17 cellular contexts compared by ENCODE assay signal in the genomic region with DNA sequence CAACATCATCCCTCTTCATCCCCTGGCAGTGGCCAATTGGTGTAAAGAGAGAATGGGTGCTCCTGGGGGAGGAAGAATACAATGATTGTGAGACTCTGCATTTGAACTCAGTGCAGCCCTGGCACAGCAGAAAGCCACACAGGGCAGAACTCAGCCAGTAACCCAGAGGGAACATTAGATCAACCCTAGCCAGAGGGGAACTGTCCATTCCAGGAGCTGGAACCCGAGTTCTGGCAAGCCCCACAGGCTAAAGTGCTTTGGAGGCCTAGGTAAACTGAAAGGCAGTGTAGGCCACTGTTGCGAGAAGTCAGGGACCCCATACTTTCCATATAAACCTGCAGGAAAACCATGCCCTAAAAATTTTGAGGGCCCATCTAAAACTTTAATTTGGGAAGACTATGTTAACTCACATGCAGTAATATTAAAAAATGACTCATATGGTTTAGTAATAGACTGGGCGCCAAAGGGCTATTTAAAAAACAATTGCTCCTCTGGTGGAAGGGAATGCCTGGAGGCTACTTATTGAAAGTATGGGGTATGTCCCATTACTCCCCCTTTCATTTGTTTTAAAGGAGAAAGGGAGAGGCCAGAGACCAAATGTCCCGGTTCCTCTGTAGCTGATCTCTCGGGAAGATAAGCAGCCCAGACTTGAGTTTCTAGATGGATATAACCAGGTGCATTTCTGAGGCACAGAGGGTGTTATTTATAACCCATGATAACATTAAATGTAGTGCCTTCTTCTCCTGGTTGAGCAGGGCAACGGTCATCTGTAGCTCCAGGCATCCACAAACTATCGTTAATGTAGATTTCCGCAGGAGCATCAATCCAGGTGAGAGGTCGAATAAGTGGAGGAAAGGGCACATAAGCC. TPM values are rescaled to one million over a fixed set of nuclear protein-coding genes. Genes with fewer than 3 reads are reported as not detected.
A peak's percentile ranks its signal among the peaks of the same experiment; 100 is the strongest.
DNase-seq lines count a peak whose midpoint lies in the region; ATAC-seq and TF ChIP-seq lines count a peak whose summit lies in the region.
"Had no signal": no experiment of that assay in that cellular context is flagged by ENCODE, and none has a peak within 500 bp of the region (broad histone marks: within the 10 kb centered on the region; RNA-seq: fewer than 3 reads in every experiment).

No MANE protein-coding gene starts in this region.

- no peak overlapping the region for H3K27ac ChIP-seq in H9 (ENCODE audit: insufficient read length, low read depth, low read length)
- peak overlapping the region; percentile 44 for H3K27ac ChIP-seq in SJCRH30
- H3K27ac ChIP-seq in skeletal muscle tissue (ENCODE audit: low read depth, low read length), result peak overlapping the region; percentile 69
- H3K27ac ChIP-seq: KMS-11 had no signal

- peak overlapping the region; percentile 51 to 79 (median 62); a peak in 5 of 7 replicates for H3K27ac Mint-ChIP-seq in H9
- H3K27ac Mint-ChIP-seq: HFFc6 had no signal

- H2BK20ac ChIP-seq in H9 (ENCODE audit: low read depth, low read length, poor library complexity, severe bottlenecking), result no peak overlapping the region

- no peak overlapping the region for H3K4ac ChIP-seq in H9 (ENCODE audit: low read depth, low read length)

- H2AK5ac ChIP-seq in H9 (ENCODE audit: insufficient read length, low read length), result no peak overlapping the region

- DNase-seq in H9 (no peak), SJCRH30 (peak; percentile 76 to 88), mucosa of gallbladder (ENCODE audit: low spot score) (no peak), lower leg skin (ENCODE audit: low spot score in 2 of 2) (no peak)
- DNase-seq: ACHN, C1 segment of cervical spinal cord, HFFc6, NCI-H1417 treated with DMSO at 0.1 percent for 48 hours, NCI-H187 treated with DMSO at 0.1 percent for 48 hours, NCI-H2227 treated with DMSO at 0.1 percent for 48 hours, NCI-H510A treated with DMSO at 0.1 percent for 48 hours, NCI-H774, Right ventricle myocardium superior had no signal

- H4K20me1 ChIP-seq in H9 (ENCODE audit: control insufficient read depth, insufficient read depth, insufficient read length), result no peaks in the 10 kb centered on the region

- H3K9ac ChIP-seq in H9 (ENCODE audit: extremely low read depth, insufficient read length, low read length), result no peak overlapping the region
- H3K9ac ChIP-seq in iPS-15b (ENCODE audit: low read depth, low read length), result peak overlapping the region; percentile 24
- H3K9ac ChIP-seq in skeletal muscle tissue (ENCODE audit: low read depth in 1 of 3, low read length in 3 of 3), result no peak overlapping the region
- H3K9ac ChIP-seq: KMS-11 had no signal

- no peak overlapping the region for H2BK5ac ChIP-seq in H9 (ENCODE audit: insufficient read length, low read length)

- H3K27me3 ChIP-seq in H9 (ENCODE audit: insufficient read depth, low read length) (no peaks in the 10 kb centered on the region), SJCRH30 (no peaks in the 10 kb centered on the region), iPS-15b (ENCODE audit: control insufficient read depth, insufficient read depth, low read length) (no peaks in the 10 kb centered on the region), skeletal muscle tissue (ENCODE audit: control insufficient read depth in 3 of 3, insufficient read depth in 3 of 3, low read length in 3 of 3) (no peaks in the 10 kb centered on the region)

- peaks cover 3% of the 10 kb centered on the region; the same call in 1 of the 2 replicates for H3K36me3 ChIP-seq in SJCRH30
- no peaks in the 10 kb centered on the region for H3K36me3 ChIP-seq in iPS-15b (ENCODE audit: control insufficient read depth, insufficient read depth, low read length)
- peaks cover 3 to 7% (median 5%) of the 10 kb centered on the region in 3 donors for H3K36me3 ChIP-seq in skeletal muscle tissue (ENCODE audit: control insufficient read depth in 3 of 3, insufficient read depth in 3 of 3, low read length in 3 of 3)

- no peak overlapping the region for H3K4me3 Mint-ChIP-seq in H9
- H3K4me3 Mint-ChIP-seq: HFFc6 had no signal

- H3K23ac ChIP-seq in H9 (ENCODE audit: insufficient read length, low read depth, low read length), result no peak overlapping the region

- no peaks in the 10 kb centered on the region for H3K23me2 ChIP-seq in H9 (ENCODE audit: insufficient read length, low read depth, low read length, poor library complexity, severe bottlenecking)

- no peaks in the 10 kb centered on the region; the same call in 1 of the 2 replicates for H3K27me3 Mint-ChIP-seq in H9 (ENCODE audit: low read depth)

- H4K8ac ChIP-seq in H9 (replicated peaks; ENCODE audit: insufficient read length, low read depth, low read length), result no peak overlapping the region

- H2BK15ac ChIP-seq in H9 (ENCODE audit: low read depth, low read length), result no peak overlapping the region

- no peaks in the 10 kb centered on the region for H3K9me3 ChIP-seq in H9 (ENCODE audit: control insufficient read depth, low read depth, low read length)
- 0 out of 2 replicates have a peak, but pooled peaks cover 7% of the 10 kb centered on the region for H3K9me3 ChIP-seq in SJCRH30 (replicated peaks)
- peaks cover 2% of the 10 kb centered on the region for H3K9me3 ChIP-seq in iPS-15b (ENCODE audit: control insufficient read depth, insufficient read depth, low read length)
- H3K9me3 ChIP-seq in skeletal muscle tissue (ENCODE audit: control insufficient read depth in 3 of 3, low read length in 3 of 3), result no peaks in the 10 kb centered on the region

- no peak overlapping the region for H3K56ac ChIP-seq in H9 (ENCODE audit: insufficient read length, low read depth, low read length)

- no CpG with 5 or more reads among the region's 9 CpGs for WGBS in H9 (ENCODE audit: extremely low coverage, insufficient read length, low lambda C conversion rate)
- WGBS in lower leg skin, 2 donors, result 81 to 83% methylated on average over 9 of the region's 9 CpGs

- no peaks in the 10 kb centered on the region for H3K79me1 ChIP-seq in H9 (ENCODE audit: insufficient read depth, low read depth, low read length, poor library complexity, severe bottlenecking)

- H3K18ac ChIP-seq in H9 (ENCODE audit: insufficient read length, low read depth, low read length), result no peak overlapping the region

- no peak overlapping the region for H3K4me2 ChIP-seq in H9 (ENCODE audit: insufficient read depth, insufficient read length, low read length)
- H3K4me2 ChIP-seq: KMS-11 had no signal

- no peak for TF ChIP-seq CTCF in H9 (conservative IDR thresholded peaks at IDR 0.05)
- TF ChIP-seq CTCF in lower leg skin (IDR thresholded peaks at IDR 0.05), result no peak

- H3K4me1 ChIP-seq in H9 (ENCODE audit: insufficient read depth, low read length) (no peaks in the 10 kb centered on the region), SJCRH30 (peaks cover 17% of the 10 kb centered on the region), iPS-15b (ENCODE audit: control insufficient read depth, insufficient read depth, low read length) (no peaks in the 10 kb centered on the region), skeletal muscle tissue (ENCODE audit: control insufficient read depth in 3 of 3, insufficient read depth in 3 of 3, low read length in 3 of 3) (peaks cover 5 to 13% (median 12%) of the 10 kb centered on the region in 3 donors)

- no peak overlapping the region for H3T11ph ChIP-seq in H9 (ENCODE audit: low read length)

- H3K14ac ChIP-seq in H9 (ENCODE audit: insufficient read depth, low read length), result no peak overlapping the region

- no peak overlapping the region for H4K91ac ChIP-seq in H9 (ENCODE audit: insufficient read length, low read depth, low read length)

- H4K5ac ChIP-seq in H9 (ENCODE audit: insufficient read length, low read depth, low read length), result no peak overlapping the region

- H2BK120ac ChIP-seq in H9 (ENCODE audit: low read depth, low read length, poor library complexity, severe bottlenecking), result no peak overlapping the region

- H2AFZ ChIP-seq in H9 (ENCODE audit: low read length), result no peak overlapping the region

- no peak overlapping the region for H3K4me3 ChIP-seq in SJCRH30
- no peak overlapping the region for H3K4me3 ChIP-seq in iPS-15b (ENCODE audit: low read depth, low read length)
- H3K4me3 ChIP-seq in skeletal muscle tissue (ENCODE audit: low read length in 3 of 3), result no peak overlapping the region
- H3K4me3 ChIP-seq in lower leg skin (ENCODE audit: low read depth, poor library complexity, severe bottlenecking), result no peak overlapping the region

- H3K9me3 Mint-ChIP-seq in H9, result peaks cover 10 to 25% of the 10 kb centered on the region in 2 experiments; a peak in 4 of 5 replicates
- H3K9me3 Mint-ChIP-seq: HFFc6 had no signal

- intact Hi-C loops in lower leg skin (cut with DNase I; ENCODE audit: low total_unique reads), result no loop called here

- H3K4me1 Mint-ChIP-seq in H9, result peaks cover 23% of the 10 kb centered on the region in 2 experiments

- no peaks in the 10 kb centered on the region for H3K79me2 ChIP-seq in H9 (ENCODE audit: insufficient read depth, low read length)

- peaks cover 13 to 24% (median 22%) of the 10 kb centered on the region in 3 experiments for H3K36me3 Mint-ChIP-seq in H9 (ENCODE audit: insufficient read depth in 1 of 3, low read depth in 3 of 3)

- ATAC-seq in GM19324 (IDR thresholded peaks at IDR 0.05; ENCODE audit: low FRiP score, unreplicated experiment), result no peak

- H2BK12ac ChIP-seq in H9 (ENCODE audit: insufficient read length, low read depth, low read length), result no peak overlapping the region

- TF ChIP-seq POLR2A in lower leg skin (IDR thresholded peaks at IDR 0.05), result no peak

RNA-seq across cellular contexts. Expression of gene RAD51, which starts 5.8 kb away (rescaled TPM):
- total RNA-seq in H9 (2021) (39.2 and 44.8 TPM in 2 replicates), skeletal muscle tissue (1.6 TPM), mucosa of gallbladder (1.3 TPM), lower leg skin (1 to 10 TPM in 1 of 4 donors, under 1 TPM in 3; 0.46 to 1.4 (median 0.68) TPM)
- 37.5 and 48.0 TPM in 2 replicates for total RNA-seq in SJCRH30 (2014; rRNA removed; shearing (Covaris generic))

Comparison
In these comparisons a context has a peak if more than half of its experiments do, and no peak if none do; other contexts are left out.
1. DNase-seq: peak in SJCRH30 (2 of 2); none in H9 (single experiment), mucosa of gallbladder (single experiment) and lower leg skin (0 of 2).
2. RNA of gene RAD51, which starts 5.8 kb away (total RNA-seq): 37.5 to 48.0 TPM in SJCRH30 and 39.2 to 44.8 TPM in H9; 1.6 TPM in skeletal muscle tissue (single experiment), 1.3 TPM in mucosa of gallbladder (single experiment) and 0.46 to 1.4 TPM in lower leg skin; every median in the first group is over 10 times any median in the second.